ENCODE assay signal across 20 cellular contexts in the genomic region with DNA sequence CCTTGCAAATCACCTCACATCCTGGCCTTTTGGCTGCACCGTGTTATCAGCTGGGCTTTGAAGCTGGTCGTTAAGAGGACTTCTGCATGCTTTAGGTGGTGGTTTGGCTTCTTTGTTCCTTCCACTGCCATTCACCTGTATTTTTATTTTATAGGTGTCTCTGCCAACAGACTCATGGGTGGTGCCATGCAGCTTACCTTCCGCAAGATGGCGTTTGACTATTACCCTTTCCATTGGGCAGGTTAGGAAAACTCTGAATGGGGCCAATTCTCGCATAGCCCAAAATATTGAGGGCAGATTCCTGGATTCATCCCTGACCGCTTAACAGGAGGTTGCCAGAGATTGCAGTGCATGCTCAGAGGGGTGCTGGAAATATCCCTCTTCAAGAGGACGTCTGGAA.
"Had no signal": no experiment of that assay in that cellular context is flagged by ENCODE, and none has a peak within 500 bp of the region (broad histone marks: within the 10 kb centered on the region; RNA-seq: fewer than 3 reads in every experiment).

No MANE protein-coding gene starts in this region.

- DNase-seq: activated CD4-positive, CD25-positive, alpha-beta regulatory T cell treated with anti-CD3 and anti-CD28 coated beads, Interleukin-2, amount 50 U/mL, for 72 hours; activated naive CD4-positive, alpha-beta T cell; activated naive CD8-positive, alpha-beta T cell treated with anti-CD3 and anti-CD28 coated beads, Interleukin-2, amount 10 ng/mL, durations not matched to agents 7 days and 5 days; activated T-cell treated with anti-CD3 and anti-CD28 coated beads for 4 hours; anterior cingulate cortex; cerebellar nuclear complex; effector memory CD4-positive, alpha-beta T cell; hippocampal formation; kidney glomerular epithelial cell; mesenchymal stem cell; natural killer cell; posterior cingulate gyrus; stimulated activated CD4-positive, alpha-beta T cell treated with anti-CD3 and anti-CD28 coated beads, Interleukin-4, amount 100 ng/mL, for 24 hours; stimulated activated CD8-positive, alpha-beta memory T cell treated with anti-CD3 and anti-CD28 coated beads, Interleukin-4, amount 100 ng/mL, for 48 hours; stimulated activated naive CD4-positive, alpha-beta T cell treated with Interleukin-2 at 50 U/mL for 16 hours; substantia nigra had no signal

- H3K4me3 ChIP-seq: right atrium auricular region, skin epidermis, tibial nerve had no signal

- H3K27ac Mint-ChIP-seq: activated naive CD8-positive, alpha-beta T cell treated with anti-CD3 and anti-CD28 coated beads, Interleukin-2, amount 10 ng/mL, durations not matched to agents 7 days and 5 days; dendritic cell treated with granulocyte-macrophage colony-stimulating factor and Interleukin-4, amounts not matched to agents 40 ng/mL and 50 ng/mL, for 4 days; natural killer cell had no signal

- H3K4me3 Mint-ChIP-seq: activated naive CD8-positive, alpha-beta T cell treated with anti-CD3 and anti-CD28 coated beads, Interleukin-2, amount 10 ng/mL, durations not matched to agents 7 days and 5 days; dendritic cell treated with granulocyte-macrophage colony-stimulating factor and Interleukin-4, amounts not matched to agents 40 ng/mL and 50 ng/mL, for 4 days; natural killer cell had no signal

- H3K27me3 Mint-ChIP-seq: activated naive CD8-positive, alpha-beta T cell treated with anti-CD3 and anti-CD28 coated beads, Interleukin-2, amount 10 ng/mL, durations not matched to agents 7 days and 5 days; dendritic cell treated with granulocyte-macrophage colony-stimulating factor and Interleukin-4, amounts not matched to agents 40 ng/mL and 50 ng/mL, for 4 days had no signal

- ATAC-seq: natural killer cell had no signal

- H3K4me1 ChIP-seq: right atrium auricular region, tibial nerve had no signal

- H3K27ac ChIP-seq: right atrium auricular region, skin epidermis, tibial nerve had no signal

- H3K27me3 ChIP-seq: right atrium auricular region, tibial nerve had no signal

- H3K9me3 Mint-ChIP-seq: activated naive CD8-positive, alpha-beta T cell treated with anti-CD3 and anti-CD28 coated beads, Interleukin-2, amount 10 ng/mL, durations not matched to agents 7 days and 5 days; dendritic cell treated with granulocyte-macrophage colony-stimulating factor and Interleukin-4, amounts not matched to agents 40 ng/mL and 50 ng/mL, for 4 days; natural killer cell had no signal

- H3K9me3 ChIP-seq: right atrium auricular region, tibial nerve had no signal
